In genomic region chr7:35186751-35187150, GRCh38 we compare ENCODE assay signal across 8 cellular contexts.
DNase-seq lines count a peak whose midpoint lies in the region; ATAC-seq, FAIRE-seq and TF ChIP-seq lines count a peak whose summit lies in the region.
"Not testable (repeated sequence)": the region's sequence is repeated elsewhere in the genome, so short reads cannot be mapped to it uniquely, and the experiment has no call there.

No MANE protein-coding gene starts in this region.

- H3K36me3 Mint-ChIP-seq in CD4-positive, alpha-beta T cell (ENCODE audit: low read depth); activated T-helper 17 cell treated with anti-CD3 and anti-CD28 coated beads, Interleukin-2, amount 50 U/mL, for 72 hours (ENCODE audit: low read depth); nephron progenitor cell (ENCODE audit: low read depth): not testable (repeated sequence)

- H2BK12ac ChIP-seq in H1 (ENCODE audit: low read depth, low read length) = not testable (repeated sequence)

- H3K27me3 Mint-ChIP-seq in CD4-positive, alpha-beta T cell = peaks cover 44% of the 10 kb centered on the region
- H3K27me3 Mint-ChIP-seq in activated T-helper 17 cell treated with anti-CD3 and anti-CD28 coated beads, Interleukin-2, amount 50 U/mL, for 72 hours = peaks cover 19% of the 10 kb centered on the region
- peaks cover 51% of the 10 kb centered on the region for H3K27me3 Mint-ChIP-seq in nephron progenitor cell (ENCODE audit: low read depth, poor library complexity)
- H3K27me3 Mint-ChIP-seq in stimulated activated naive CD8-positive, alpha-beta T cell treated with anti-CD3 and anti-CD28 coated beads, Interleukin-15, amount 100 ng/mL, for 72 hours = peaks cover 32% of the 10 kb centered on the region

- BruUV-seq in Panc1 (replicated peaks; lab: Mats Ljungman, UMichigan) = not testable (repeated sequence)

- not testable (repeated sequence) for H3K23me2 ChIP-seq in H1 (ENCODE audit: low read depth, low read length)

- TF ChIP-seq RAD21 in H1 (IDR thresholded peaks at IDR 0.05 in 1 of 2, conservative IDR thresholded peaks at IDR 0.05 in 1 of 2; ENCODE audit: low read depth in 2 of 2, low read length in 2 of 2) = not testable (repeated sequence)

- CTCF ChIA-PET in CD4-positive, alpha-beta T cell (lab: Charles Lee); Panc1 (lab: Charles Lee): not testable (repeated sequence)
- CTCF ChIA-PET in H1 (lab: Charles Lee; ENCODE audit: partially characterized antibody) = interaction anchor here (1.3 to 1.5 kb wide), 2 partner anchors 72 to 333 kb away, joined by 4 to 9 read pairs; no protein-coding TSS in a partner anchor

- ATAC-seq in CD4-positive, alpha-beta T cell (ENCODE audit: poor library complexity); activated T-helper 17 cell treated with anti-CD3 and anti-CD28 coated beads, Interleukin-2, amount 50 U/mL, for 72 hours (replicated peaks): not testable (repeated sequence)
- ATAC-seq in Panc1 = peak; percentile 63
- peak; percentile 37 for ATAC-seq in stimulated activated naive CD8-positive, alpha-beta T cell treated with anti-CD3 and anti-CD28 coated beads, Interleukin-15, amount 100 ng/mL, for 72 hours

- H3K9me3 ChIP-seq in CD4-positive, alpha-beta T cell (ENCODE audit: control insufficient read depth, low read length); Panc1 (ENCODE audit: control insufficient read depth, insufficient read depth, low read depth, low read length); H1 (ENCODE audit: insufficient read depth in 2 of 2, low read depth in 1 of 2, low read length in 1 of 2); iPS-15b (ENCODE audit: control insufficient read depth, insufficient read depth, low read length): not testable (repeated sequence)

- not testable (repeated sequence) for H3K56ac ChIP-seq in H1 (replicated peaks; ENCODE audit: insufficient read length, low read depth, low read length)

- H3K4me3 ChIP-seq in Panc1 (ENCODE audit: low read depth in 2 of 2, low read length in 2 of 2) = peak overlapping the region; percentile 63 to 74
- peak overlapping the region; percentile 24 to 55 (median 30) for H3K4me3 ChIP-seq in H1 (ENCODE audit: extremely low read depth in 1 of 4, insufficient read depth in 2 of 4, low read depth in 3 of 4, low read length in 4 of 4)
- H3K4me3 ChIP-seq in iPS-15b (ENCODE audit: low read depth, low read length) = peak overlapping the region; percentile 61

- H3K9ac ChIP-seq in H1 (replicated peaks in 1 of 4; ENCODE audit: extremely low read depth in 1 of 4, low read depth in 3 of 4, low read length in 3 of 4); iPS-15b (ENCODE audit: low read depth, low read length): not testable (repeated sequence)

- H3K27ac Mint-ChIP-seq in CD4-positive, alpha-beta T cell; activated T-helper 17 cell treated with anti-CD3 and anti-CD28 coated beads, Interleukin-2, amount 50 U/mL, for 72 hours; nephron progenitor cell; stimulated activated naive CD8-positive, alpha-beta T cell treated with anti-CD3 and anti-CD28 coated beads, Interleukin-15, amount 100 ng/mL, for 72 hours: not testable (repeated sequence)

- in situ Hi-C loops in Panc1 (cut with HindIII; ENCODE audit: low pct_unique_long_range_greater_than_20kb, low sequenced_read_pairs) = not testable (repeated sequence)

- H3K9me3 Mint-ChIP-seq in CD4-positive, alpha-beta T cell; activated T-helper 17 cell treated with anti-CD3 and anti-CD28 coated beads, Interleukin-2, amount 50 U/mL, for 72 hours; nephron progenitor cell; stimulated activated naive CD8-positive, alpha-beta T cell treated with anti-CD3 and anti-CD28 coated beads, Interleukin-15, amount 100 ng/mL, for 72 hours: not testable (repeated sequence)

- peaks cover 11% of the 10 kb centered on the region for H3K4me1 Mint-ChIP-seq in CD4-positive, alpha-beta T cell (ENCODE audit: low read depth)
- not testable (repeated sequence) for H3K4me1 Mint-ChIP-seq in activated T-helper 17 cell treated with anti-CD3 and anti-CD28 coated beads, Interleukin-2, amount 50 U/mL, for 72 hours
- peaks cover 16% of the 10 kb centered on the region for H3K4me1 Mint-ChIP-seq in nephron progenitor cell
- H3K4me1 Mint-ChIP-seq in stimulated activated naive CD8-positive, alpha-beta T cell treated with anti-CD3 and anti-CD28 coated beads, Interleukin-15, amount 100 ng/mL, for 72 hours = peaks cover 10% of the 10 kb centered on the region

- not testable (repeated sequence) for H3K18ac ChIP-seq in H1 (ENCODE audit: extremely low read depth, low read length)

- H2BK20ac ChIP-seq in H1 (ENCODE audit: low read length) = not testable (repeated sequence)

- intact Hi-C loops in CD4-positive, alpha-beta T cell (cut with DNase I, micrococcal nuclease) = not testable (repeated sequence)
- intact Hi-C loops in Panc1 (cut with micrococcal nuclease; ENCODE audit: unreplicated experiment) = loop anchor here (5.0 to 10.0 kb wide), 2 partner anchors 112 to 351 kb away; no protein-coding TSS in a partner anchor

- not testable (repeated sequence) for H4K8ac ChIP-seq in H1 (ENCODE audit: extremely low read depth, insufficient read depth, low read length)

- H2AK5ac ChIP-seq in H1 (ENCODE audit: low read depth, low read length) = not testable (repeated sequence)

- not testable (repeated sequence) for H4K20me1 ChIP-seq in H1 (replicated peaks in 1 of 2; ENCODE audit: control insufficient read depth in 1 of 2, insufficient read depth in 2 of 2, low read length in 2 of 2)

- not testable (repeated sequence) for H4K91ac ChIP-seq in H1 (replicated peaks; ENCODE audit: insufficient read length, low read length)

- not testable (repeated sequence) for H3K27me3 ChIP-seq in CD4-positive, alpha-beta T cell (ENCODE audit: control insufficient read depth, insufficient read depth, low read length); Panc1 (ENCODE audit: control insufficient read depth, insufficient read depth, low read length)
- H3K27me3 ChIP-seq in H1 (replicated peaks in 1 of 4; ENCODE audit: control insufficient read depth in 3 of 4, extremely low read depth in 1 of 4, insufficient read depth in 3 of 4, low read length in 3 of 4) = peaks cover 6 to 26% (median 24%) of the 10 kb centered on the region in 4 experiments
- peaks cover 29% of the 10 kb centered on the region for H3K27me3 ChIP-seq in iPS-15b (ENCODE audit: control insufficient read depth, insufficient read depth, low read length)

- H2AFZ ChIP-seq in H1 (ENCODE audit: low read length) = not testable (repeated sequence)

- not testable (repeated sequence) for H2BK15ac ChIP-seq in H1 (ENCODE audit: low read length)

- FAIRE-seq in H1 (lab: Jason Lieb, UNC) = not testable (repeated sequence)

- not testable (repeated sequence) for H3K14ac ChIP-seq in H1 (ENCODE audit: insufficient read length)

- H3K79me2 ChIP-seq in H1 (ENCODE audit: control insufficient read depth in 1 of 2, insufficient read depth in 2 of 2, low read length in 2 of 2) = not testable (repeated sequence)

- H4K5ac ChIP-seq in H1 (ENCODE audit: insufficient read length, low read depth, low read length) = not testable (repeated sequence)

- not testable (repeated sequence) for H2BK120ac ChIP-seq in H1 (replicated peaks; ENCODE audit: low read depth, low read length)

- not testable (repeated sequence) for TF ChIP-seq EP300 in H1 (IDR thresholded peaks at IDR 0.05; ENCODE audit: borderline replicate concordance in 1 of 2, low read depth in 2 of 2, low read length in 2 of 2)

- POLR2A ChIA-PET in CD4-positive, alpha-beta T cell (lab: Charles Lee) = not testable (repeated sequence)
- POLR2A ChIA-PET in Panc1 (lab: Charles Lee) = interaction anchor here (0.6 kb wide), 1 partner anchor 649 kb away, joined by 3 read pairs; no protein-coding TSS in a partner anchor
- POLR2A ChIA-PET in H1 (lab: Charles Lee; ENCODE audit: partially characterized antibody) = interaction anchor here (0.7 kb wide), 1 partner anchor 331 kb away, joined by 3 read pairs; no protein-coding TSS in a partner anchor

- H3K23ac ChIP-seq in H1 (ENCODE audit: insufficient read length) = not testable (repeated sequence)

- not testable (repeated sequence) for H2BK5ac ChIP-seq in H1 (ENCODE audit: low read depth, low read length)

- not testable (repeated sequence) for H3K27ac ChIP-seq in CD4-positive, alpha-beta T cell (ENCODE audit: low read depth, low read length); H1 (ENCODE audit: low read depth, low read length)
- peak overlapping the region; percentile 62 for H3K27ac ChIP-seq in Panc1 (ENCODE audit: low read length)

- not testable (repeated sequence) for H3K4ac ChIP-seq in H1 (replicated peaks; ENCODE audit: insufficient read length, low read depth, low read length)

- not testable (repeated sequence) for H3K36me3 ChIP-seq in Panc1 (ENCODE audit: control insufficient read depth, insufficient read depth, low read length); H1 (ENCODE audit: control insufficient read depth in 2 of 4, insufficient read depth in 4 of 4, low read length in 3 of 4); iPS-15b (ENCODE audit: control insufficient read depth, insufficient read depth, low read length)

- DNase-seq in CD4-positive, alpha-beta T cell; Panc1 (ENCODE audit: low read depth, low spot score); stimulated activated naive CD8-positive, alpha-beta T cell treated with anti-CD3 and anti-CD28 coated beads, Interleukin-15, amount 100 ng/mL, for 72 hours: not testable (repeated sequence)
- peak; percentile 37 for DNase-seq in HS-5 (ENCODE audit: low read depth)
- DNase-seq in H1 (ENCODE audit: low read depth in 1 of 2, low spot score in 2 of 2) = peak in 1 of 2 experiments; percentile 64
- DNase-seq in nephron progenitor cell = peak; percentile 30

- TF ChIP-seq POLR2A in H1 (IDR thresholded peaks at IDR 0.05; ENCODE audit: control extremely low read depth in 1 of 2, low read depth in 2 of 2, low read length in 2 of 2) = not testable (repeated sequence)

- peak overlapping the region; percentile 11 for H3K4me3 Mint-ChIP-seq in CD4-positive, alpha-beta T cell
- peak overlapping the region; percentile 69 for H3K4me3 Mint-ChIP-seq in activated T-helper 17 cell treated with anti-CD3 and anti-CD28 coated beads, Interleukin-2, amount 50 U/mL, for 72 hours
- H3K4me3 Mint-ChIP-seq in nephron progenitor cell = peak overlapping the region; percentile 78
- peak overlapping the region; percentile 84 to 90 for H3K4me3 Mint-ChIP-seq in stimulated activated naive CD8-positive, alpha-beta T cell treated with anti-CD3 and anti-CD28 coated beads, Interleukin-15, amount 100 ng/mL, for 72 hours

- not testable (repeated sequence) for H3K4me1 ChIP-seq in Panc1 (ENCODE audit: control insufficient read depth, insufficient read depth, low read length); H1 (replicated peaks in 1 of 4; ENCODE audit: control insufficient read depth in 3 of 4, insufficient read depth in 4 of 4, low read length in 3 of 4); iPS-15b (ENCODE audit: control insufficient read depth, insufficient read depth, low read length)

- not testable (repeated sequence) for H3K79me1 ChIP-seq in H1 (ENCODE audit: low read depth, low read length)

- WGBS in H1 (ENCODE audit: extremely low coverage in 1 of 2, insufficient coverage in 1 of 2, insufficient read length in 1 of 2, insufficient replicate concordance in 2 of 2, low coverage in 1 of 2, low lambda C conversion rate in 2 of 2, missing lambda C conversion rate in 1 of 2), 2 experiments = 3% methylated on average over 27 of the region's 27 CpGs; no CpG with 5 or more reads in 1 of the 2 experiments

- not testable (repeated sequence) for TF ChIP-seq CTCF in CD4-positive, alpha-beta T cell (IDR thresholded peaks at IDR 0.05); Panc1 (IDR thresholded peaks at IDR 0.05); H1 (IDR thresholded peaks at IDR 0.05; ENCODE audit: control extremely low read depth in 1 of 3, insufficient read depth in 1 of 3, low read depth in 1 of 3, low read length in 3 of 3); nephron progenitor cell (IDR thresholded peaks at IDR 0.05)

- H3K4me2 ChIP-seq in H1 (ENCODE audit: insufficient read depth in 1 of 2, low read depth in 2 of 2, low read length in 2 of 2) = peak overlapping the region; percentile 74 to 86

Comparison
In these comparisons a context has a peak if more than half of its experiments do, and no peak if none do; other contexts are left out.
1. H3K4me3 Mint-ChIP-seq: peak in every context shown above with its lines; median percentile 87 in stimulated activated naive CD8-positive, alpha-beta T cell treated with anti-CD3 and anti-CD28 coated beads, Interleukin-15, amount 100 ng/mL, for 72 hours; 78 in nephron progenitor cell; 69 in activated T-helper 17 cell treated with anti-CD3 and anti-CD28 coated beads, Interleukin-2, amount 50 U/mL, for 72 hours; 11 in CD4-positive, alpha-beta T cell.